15 cellular contexts compared by ENCODE assay signal in genomic region chr10:119761106-119761505, GRCh38. TPM values are rescaled to one million over a fixed set of nuclear protein-coding genes. Genes with fewer than 3 reads are reported as not detected.
DNase-seq lines count a peak whose midpoint lies in the region; ATAC-seq and TF ChIP-seq lines count a peak whose summit lies in the region.
"Had no signal": no experiment of that assay in that cellular context is flagged by ENCODE, and none has a peak within 500 bp of the region (broad histone marks: within the 10 kb centered on the region; RNA-seq: fewer than 3 reads in every experiment).

No MANE protein-coding gene starts in this region.

- no peak for TF ChIP-seq CTCF in choroid plexus epithelial cell (conservative IDR thresholded peaks at IDR 0.05; ENCODE audit: low read depth, low read length)

- peak overlapping the region; percentile 50 for H3K27ac ChIP-seq in muscle layer of duodenum (ENCODE audit: low read length)

- ATAC-seq in GM21723 (IDR thresholded peaks at IDR 0.05; ENCODE audit: unreplicated experiment) = no peak

- no peaks in the 10 kb centered on the region for H3K4me1 Mint-ChIP-seq in T-helper 2 cell treated with Interferon-gamma antibody and Interleukin-4, amounts not matched to agents 5 μg/mL and 100 μg/mL, for 36 hours (ENCODE audit: low read depth)

- no peak overlapping the region for H3K4me3 ChIP-seq in choroid plexus epithelial cell (ENCODE audit: low read depth, low read length)
- no peak overlapping the region for H3K4me3 ChIP-seq in muscle layer of duodenum (ENCODE audit: low read depth in 1 of 2, low read length in 2 of 2)

- H3K4me3 Mint-ChIP-seq in T-helper 2 cell treated with Interferon-gamma antibody and Interleukin-4, amounts not matched to agents 5 μg/mL and 100 μg/mL, for 36 hours = no peak overlapping the region
- H3K4me3 Mint-ChIP-seq: activated naive CD4-positive, alpha-beta T cell treated with anti-CD3 and anti-CD28 coated beads, Interleukin-2, amount 50 U/mL, for 24 hours had no signal

- no peak overlapping the region for H3K27ac Mint-ChIP-seq in T-helper 2 cell treated with Interferon-gamma antibody and Interleukin-4, amounts not matched to agents 5 μg/mL and 100 μg/mL, for 36 hours
- H3K27ac Mint-ChIP-seq: activated naive CD4-positive, alpha-beta T cell treated with anti-CD3 and anti-CD28 coated beads, Interleukin-2, amount 50 U/mL, for 24 hours had no signal

- no peaks in the 10 kb centered on the region for H3K9me3 ChIP-seq in muscle layer of duodenum (ENCODE audit: control insufficient read depth in 1 of 2, low read length in 2 of 2)

- no peaks in the 10 kb centered on the region for H3K27me3 Mint-ChIP-seq in T-helper 2 cell treated with Interferon-gamma antibody and Interleukin-4, amounts not matched to agents 5 μg/mL and 100 μg/mL, for 36 hours (ENCODE audit: low read depth)
- H3K27me3 Mint-ChIP-seq: activated naive CD4-positive, alpha-beta T cell treated with anti-CD3 and anti-CD28 coated beads, Interleukin-2, amount 50 U/mL, for 24 hours had no signal

- H3K36me3 ChIP-seq in muscle layer of duodenum (ENCODE audit: control insufficient read depth in 1 of 2, insufficient read depth in 2 of 2, low read length in 2 of 2) = no peaks in the 10 kb centered on the region

- no peaks in the 10 kb centered on the region for H3K36me3 Mint-ChIP-seq in T-helper 2 cell treated with Interferon-gamma antibody and Interleukin-4, amounts not matched to agents 5 μg/mL and 100 μg/mL, for 36 hours (ENCODE audit: low read depth)

- H3K4me1 ChIP-seq in muscle layer of duodenum (ENCODE audit: control insufficient read depth in 1 of 2, insufficient read depth in 2 of 2, low read length in 2 of 2) = peaks cover 0 to 8% of the 10 kb centered on the region in 2 donors

- DNase-seq in A172 (ENCODE audit: low spot score) = peak; percentile 60
- DNase-seq in HT-29 (ENCODE audit: low spot score) = peak; percentile 18
- DNase-seq in choroid plexus epithelial cell (ENCODE audit: low read depth) = peak; percentile 83
- DNase-seq in central memory CD4-positive, alpha-beta T cell = no peak
- DNase-seq in NCI-H1694 treated with DMSO at 0.1 percent for 48 hours (lab: John Stamatoyannopoulos, UW) = no peak
- DNase-seq in T-helper 2 cell treated with Interferon-gamma antibody and Interleukin-4, amounts not matched to agents 5 μg/mL and 100 μg/mL, for 36 hours (ENCODE audit: low spot score) = no peak
- DNase-seq: activated CD4-positive, alpha-beta T cell treated with anti-CD3 and anti-CD28 coated beads, Interleukin-2, amount 50 U/mL, for 1 hour; AML-193; left cardiac atrium; MM.1S; NCI-H526 treated with DMSO at 0.1 percent for 48 hours; posterior cingulate gyrus had no signal

- H3K27me3 ChIP-seq in muscle layer of duodenum (ENCODE audit: low read depth, low read length) = no peaks in the 10 kb centered on the region

- H3K9me3 Mint-ChIP-seq in T-helper 2 cell treated with Interferon-gamma antibody and Interleukin-4, amounts not matched to agents 5 μg/mL and 100 μg/mL, for 36 hours = no peaks in the 10 kb centered on the region
- H3K9me3 Mint-ChIP-seq: activated naive CD4-positive, alpha-beta T cell treated with anti-CD3 and anti-CD28 coated beads, Interleukin-2, amount 50 U/mL, for 24 hours had no signal

RNA-seq across cellular contexts. Expression of gene INPP5F, which starts 35.3 kb away (rescaled TPM):
- total RNA-seq in A172 (2014; rRNA removed; shearing (Covaris generic)) = 23.5 and 33.2 TPM in 2 replicates
- 5.6 and 5.8 TPM in 2 replicates for total RNA-seq in HT-29 (2014; rRNA removed; shearing (Covaris generic))

Comparison
In these comparisons a context has a peak if more than half of its experiments do, and no peak if none do; other contexts are left out.
1. DNase-seq: peak in A172 (single experiment), HT-29 (single experiment) and choroid plexus epithelial cell (single experiment); none in central memory CD4-positive, alpha-beta T cell (single experiment), NCI-H1694 treated with DMSO at 0.1 percent for 48 hours (single experiment) and T-helper 2 cell treated with Interferon-gamma antibody and Interleukin-4, amounts not matched to agents 5 μg/mL and 100 μg/mL, for 36 hours (single experiment).